ENCODE assay signal across 10 cellular contexts in the genomic region with DNA sequence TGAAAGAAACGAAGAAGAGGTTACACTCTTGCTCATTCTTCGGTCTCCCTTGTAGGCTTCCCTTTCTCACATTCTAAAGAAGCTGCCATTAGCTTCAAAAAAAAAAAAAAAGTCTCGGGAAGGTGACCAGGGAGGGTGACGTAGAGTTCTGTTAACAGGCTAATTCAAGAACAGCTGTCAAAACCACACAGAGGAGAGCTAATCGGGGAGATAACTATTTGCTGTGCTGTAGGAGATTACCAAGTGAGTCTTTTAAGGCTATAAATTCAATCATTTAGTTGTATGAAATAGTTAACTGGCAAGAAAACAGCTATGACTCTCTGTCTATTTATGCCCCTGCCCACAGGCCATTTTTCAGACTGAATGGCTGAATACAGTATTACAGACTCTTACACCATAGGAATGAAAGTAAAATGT.
DNase-seq lines count a peak whose midpoint lies in the region; ATAC-seq and TF ChIP-seq lines count a peak whose summit lies in the region.
"Had no signal": no experiment of that assay in that cellular context is flagged by ENCODE, and none has a peak within 500 bp of the region (broad histone marks: within the 10 kb centered on the region; RNA-seq: fewer than 3 reads in every experiment).

No MANE protein-coding gene starts in this region.

- H3K79me2 ChIP-seq in fibroblast of lung (ENCODE audit: control insufficient read depth, insufficient read depth, low read length), result peaks cover 21% of the 10 kb centered on the region

- H4K20me1 ChIP-seq in fibroblast of lung (ENCODE audit: control insufficient read depth, extremely low read depth, insufficient read depth, low read length), result no peaks in the 10 kb centered on the region

- no peaks in the 10 kb centered on the region for H3K4me1 ChIP-seq in Peyer's patch
- H3K4me1 ChIP-seq in fibroblast of lung (ENCODE audit: control insufficient read depth, extremely low read depth, insufficient read depth, low read length), result peaks cover 9% of the 10 kb centered on the region

- peaks cover 2% of the 10 kb centered on the region for H3K9me3 Mint-ChIP-seq in neural crest cell
- H3K9me3 Mint-ChIP-seq: CD8-positive, alpha-beta memory T cell had no signal

- no peak for TF ChIP-seq POLR2A in Peyer's patch (IDR thresholded peaks at IDR 0.05)

- no peaks in the 10 kb centered on the region for H3K36me3 Mint-ChIP-seq in neural crest cell (ENCODE audit: low read depth)

- peak; percentile 74 for DNase-seq in AG04449 (ENCODE audit: low read depth, low spot score)
- DNase-seq in Peyer's patch, result no peak
- peak; percentile 86 to 97 for DNase-seq in fibroblast of lung (ENCODE audit: low read depth in 2 of 2)
- DNase-seq in neural crest cell (ENCODE audit: low read depth, low spot score), result no peak
- no peak for DNase-seq in NCI-H1930 (lab: John Stamatoyannopoulos, UW)
- no peak for DNase-seq in DMS 273 treated with DMSO at 0.1 percent for 48 hours (lab: John Stamatoyannopoulos, UW)
- DNase-seq: CD8-positive, alpha-beta memory T cell; Karpas-422 had no signal

- CTCF ChIA-PET in AG04449 (lab: Yijun Ruan, JAX), result interaction anchor here (1.1 to 1.4 kb wide), 3 partner anchors 8 to 568 kb away, joined by 3 to 4 read pairs (median 3); no protein-coding TSS in a partner anchor

- no peak for TF ChIP-seq CTCF in AG04449 (IDR thresholded peaks at IDR 0.05; ENCODE audit: insufficient read depth, low read length, missing control alignments)
- no peak for TF ChIP-seq CTCF in Peyer's patch (IDR thresholded peaks at IDR 0.05)
- no peak for TF ChIP-seq CTCF in fibroblast of lung (conservative IDR thresholded peaks at IDR 0.05 in 1 of 2, IDR thresholded peaks at IDR 0.05 in 1 of 2; ENCODE audit: low read depth in 1 of 2, low read length in 2 of 2)
- TF ChIP-seq CTCF in neural crest cell (conservative IDR thresholded peaks at IDR 0.05), result no peak

- H3K9ac ChIP-seq in fibroblast of lung (ENCODE audit: insufficient read depth, low read length), result peak overlapping the region; percentile 89

- H3K4me3 ChIP-seq in AG04449 (ENCODE audit: low read depth, low read length) (peak overlapping the region; percentile 75), Peyer's patch (peak overlapping the region in 3 of 4 donors; percentile 17 to 45 (median 43)), fibroblast of lung (replicated peaks in 1 of 4; ENCODE audit: control extremely low read depth in 1 of 4, insufficient read depth in 1 of 4, low read depth in 3 of 4, low read length in 4 of 4) (peak overlapping the region; percentile 76 to 94 (median 78))

- no peak overlapping the region for H2AFZ ChIP-seq in fibroblast of lung (ENCODE audit: low read length)

- no peaks in the 10 kb centered on the region for H3K27me3 Mint-ChIP-seq in neural crest cell (ENCODE audit: low read depth)
- H3K27me3 Mint-ChIP-seq: CD8-positive, alpha-beta memory T cell had no signal

- H3K4me3 Mint-ChIP-seq in neural crest cell, result peak overlapping the region; percentile 83
- H3K4me3 Mint-ChIP-seq: CD8-positive, alpha-beta memory T cell had no signal

- peaks cover 0 to 4% (median 0%) of the 10 kb centered on the region in 3 donors for H3K36me3 ChIP-seq in Peyer's patch
- peaks cover 1% of the 10 kb centered on the region for H3K36me3 ChIP-seq in fibroblast of lung (ENCODE audit: control insufficient read depth, insufficient read depth, low read length)

- peak overlapping the region; percentile 39 for H3K27ac Mint-ChIP-seq in neural crest cell (ENCODE audit: unreplicated experiment)

- POLR2A ChIA-PET in AG04449 (lab: Yijun Ruan, JAX), result interaction anchor here (0.8 to 1.0 kb wide), 2 partner anchors 8 to 16 kb away, joined by 3 read pairs; no protein-coding TSS in a partner anchor

- no peak for ATAC-seq in HG03045 (IDR thresholded peaks at IDR 0.05; ENCODE audit: unreplicated experiment)
- ATAC-seq in HG03460 (IDR thresholded peaks at IDR 0.05; ENCODE audit: unreplicated experiment), result no peak

- H3K27me3 ChIP-seq in Peyer's patch (no peaks in the 10 kb centered on the region), fibroblast of lung (ENCODE audit: control insufficient read depth, insufficient read depth, low read length) (no peaks in the 10 kb centered on the region)

- peaks cover 35% of the 10 kb centered on the region for H3K4me1 Mint-ChIP-seq in neural crest cell

- H3K27ac ChIP-seq in Peyer's patch, result peak overlapping the region in 3 of 4 donors; percentile 60 to 90 (median 82)
- H3K27ac ChIP-seq in fibroblast of lung (ENCODE audit: insufficient read depth, low read length), result peak overlapping the region; percentile 100

- H3K9me3 ChIP-seq in Peyer's patch (no peaks in the 10 kb centered on the region), fibroblast of lung (ENCODE audit: control insufficient read depth, insufficient read depth, low read depth, low read length) (no peaks in the 10 kb centered on the region)

- peak overlapping the region; percentile 99 for H3K4me2 ChIP-seq in fibroblast of lung (ENCODE audit: extremely low read depth, insufficient read depth, low read length)

Comparison
In these comparisons a context has a peak if more than half of its experiments do, and no peak if none do; other contexts are left out.
1. DNase-seq: peak in AG04449 (single experiment) and fibroblast of lung (2 of 2); none in Peyer's patch (0 of 3), neural crest cell (single experiment), NCI-H1930 (0 of 2) and DMS 273 treated with DMSO at 0.1 percent for 48 hours (single experiment).
2. Peak in every context shown above with its lines, with median percentiles within 50 percentile points of each other: H3K4me3 ChIP-seq.